In the genomic region with DNA sequence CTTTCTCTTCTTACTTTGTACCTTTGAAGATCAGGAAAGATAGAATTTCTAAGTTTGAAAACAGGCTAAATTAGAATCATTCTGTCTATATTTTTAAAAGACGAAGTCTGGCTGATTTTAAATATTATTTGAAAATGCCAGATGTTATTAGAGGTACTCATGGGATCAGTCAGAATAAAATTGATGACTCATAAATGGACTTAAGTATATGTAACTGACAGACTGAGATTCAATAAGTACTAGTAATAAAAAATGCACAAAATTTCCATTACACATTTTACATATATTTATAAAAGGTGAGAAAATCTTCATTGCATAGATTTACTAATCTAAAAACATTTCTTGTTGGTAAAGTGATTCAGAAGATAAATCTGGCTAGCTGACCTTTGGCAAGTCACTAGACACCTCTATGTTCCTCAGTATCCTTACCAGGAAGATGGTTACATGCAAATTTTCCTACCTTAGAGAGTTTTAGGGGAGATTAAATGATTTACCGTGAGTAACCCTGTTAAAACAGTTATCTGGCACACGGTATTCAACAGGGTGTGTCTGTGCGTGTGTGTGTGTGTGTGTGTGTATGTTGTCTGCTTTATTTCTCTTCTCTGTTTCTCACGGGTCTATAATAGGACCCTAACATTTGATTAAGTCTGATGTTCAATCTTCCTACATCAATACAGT, we compare ENCODE assay signal across 14 cellular contexts.
"Had no signal": no experiment of that assay in that cellular context is flagged by ENCODE, and none has a peak within 500 bp of the region (broad histone marks: within the 10 kb centered on the region; RNA-seq: fewer than 3 reads in every experiment).

No MANE protein-coding gene starts in this region.

- H3K27ac Mint-ChIP-seq: neural progenitor cell, WTC11 had no signal

- H3K27me3 ChIP-seq: ovary, spleen, stomach had no signal

- ATAC-seq: esophagus mucosa, left colon, lower lobe of right lung, sciatic nerve, WTC11 had no signal

- H3K27ac ChIP-seq: lower lobe of right lung, neural progenitor cell, ovary, spleen, thoracic aorta had no signal

- H3K36me3 Mint-ChIP-seq: neural progenitor cell, WTC11 had no signal

- H3K4me3 ChIP-seq: lower lobe of right lung, neural progenitor cell, ovary, spleen, stomach, thoracic aorta had no signal

- H3K9me3 Mint-ChIP-seq: neural progenitor cell, WTC11 had no signal

- H3K4me1 ChIP-seq: neural progenitor cell had no signal

- H3K36me3 ChIP-seq: neural progenitor cell, ovary had no signal

- H3K4me2 ChIP-seq: neural progenitor cell had no signal

- DNase-seq: activated CD4-positive, alpha-beta T cell treated with anti-CD3 and anti-CD28 coated beads, Interleukin-2, amount 50 U/mL, for 1 hour; activated effector memory CD4-positive, alpha-beta T cell treated with anti-CD3 and anti-CD28 coated beads, Interleukin-2, amount 50 U/mL, for 16 hours; amniotic stem cell; left colon; lower lobe of right lung; midbrain; ovary; spleen; stomach had no signal

- H3K9me3 ChIP-seq: lower lobe of right lung, ovary, spleen, stomach, thoracic aorta had no signal

- H2AFZ ChIP-seq: neural progenitor cell had no signal

- H3K9ac ChIP-seq: neural progenitor cell had no signal

- H3K4me3 Mint-ChIP-seq: neural progenitor cell, WTC11 had no signal
